Comparison of ENCODE assay signal across 8 cellular contexts in the genomic region with DNA sequence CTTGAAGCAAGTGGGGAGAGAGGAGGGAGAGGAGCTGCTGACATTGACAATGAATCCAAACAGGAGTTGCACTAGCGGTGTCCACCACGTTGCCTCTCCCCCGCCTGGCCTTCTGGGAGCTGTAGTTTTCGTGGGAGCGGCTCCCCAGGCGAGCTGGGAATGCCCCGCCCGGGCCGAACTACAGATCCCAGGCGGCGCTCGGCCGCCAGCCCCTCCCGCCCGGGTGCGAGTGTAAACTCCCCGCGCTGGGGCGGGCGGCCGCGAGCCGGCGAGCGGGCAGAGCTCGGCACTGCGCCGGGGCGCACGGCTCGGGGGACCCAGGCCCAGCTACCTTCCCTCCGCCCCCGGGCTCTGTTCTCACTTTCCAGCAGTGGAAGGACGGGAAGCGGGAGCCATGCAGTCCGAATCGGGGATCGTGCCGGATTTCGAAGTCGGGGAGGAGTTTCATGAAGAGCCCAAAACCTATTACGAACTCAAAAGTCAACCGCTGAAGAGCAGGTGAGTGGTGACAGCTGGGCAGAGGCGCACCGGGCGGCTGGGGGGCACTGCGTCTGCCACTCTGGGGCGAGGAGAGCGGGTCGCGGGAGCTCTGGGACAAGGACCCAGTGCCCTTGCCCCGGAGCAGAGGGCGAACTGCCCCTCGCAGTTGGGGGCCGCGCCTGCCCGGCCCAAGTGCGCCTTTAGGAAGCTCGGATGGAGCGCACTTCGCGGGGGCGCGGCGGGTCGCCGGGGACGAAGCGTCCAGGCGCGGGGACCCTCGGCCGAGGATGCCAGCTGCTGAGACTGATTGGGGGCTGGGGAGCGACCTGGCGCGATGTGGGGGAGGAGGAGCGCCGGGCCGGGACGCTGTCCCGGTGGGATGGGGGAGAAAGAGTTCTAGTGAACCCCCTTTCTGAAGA. TPM values are rescaled to one million over a fixed set of nuclear protein-coding genes. Genes with fewer than 3 reads are reported as not detected.
DNase-seq lines count a peak whose midpoint lies in the region; ATAC-seq, FAIRE-seq and TF ChIP-seq lines count a peak whose summit lies in the region.

Gene MITF, plus strand, starts transcription at position 261 of the 899 bp plus-strand sequence. Its CDS starts 134 bp downstream, at position 395.

- dilution Hi-C loops in endothelial cell of umbilical vein (cut with MboI; ENCODE audit: extremely low pct_ligation_motif_present, low sequenced_read_pairs): no loop called here

- H3K27ac ChIP-seq in A673 (ENCODE audit: low read depth, low read length, poor library complexity, severe bottlenecking) (no peak within 1 kb of the TSS), endothelial cell of umbilical vein (ENCODE audit: insufficient read depth, low read depth, low read length) (no peak within 1 kb of the TSS)

- BruUV-seq in A673 (replicated peaks; lab: Mats Ljungman, UMichigan) (no TSS peak), endothelial cell of umbilical vein (replicated peaks; lab: Mats Ljungman, UMichigan) (no TSS peak)

- H3K9me3 ChIP-seq in A673 (ENCODE audit: low read depth, low read length, poor library complexity, severe bottlenecking) (no peaks in the 10 kb centered on the region), endothelial cell of umbilical vein (replicated peaks; ENCODE audit: control insufficient read depth, insufficient read depth, low read length) (no peaks in the 10 kb centered on the region)

- TF ChIP-seq CTCF in A673 (conservative IDR thresholded peaks at IDR 0.05; ENCODE audit: low read depth, low read length) (no peak), endothelial cell of umbilical vein (IDR thresholded peaks at IDR 0.05; ENCODE audit: extremely low read depth in 1 of 2, insufficient read depth in 1 of 2, low read depth in 1 of 2, low read length in 2 of 2) (no peak)

- H3K4me2 ChIP-seq in endothelial cell of umbilical vein (ENCODE audit: insufficient read depth, low read length): peak within 1 kb of the TSS; percentile 99

- peak; percentile 97 for ATAC-seq in HG02884 (IDR thresholded peaks at IDR 0.05; ENCODE audit: unreplicated experiment)

- H3K36me3 ChIP-seq in A673 (ENCODE audit: insufficient read depth, low read length, poor library complexity, severe bottlenecking) (no peaks in the 10 kb centered on the region), endothelial cell of umbilical vein (ENCODE audit: control insufficient read depth in 2 of 2, extremely low read depth in 1 of 2, insufficient read depth in 2 of 2, low read length in 2 of 2) (no peaks in the 10 kb centered on the region)

- TF ChIP-seq POLR2A in endothelial cell of umbilical vein (IDR thresholded peaks at IDR 0.05; ENCODE audit: low read depth, low read length): peak; percentile 30

- peak within 1 kb of the TSS; percentile 64 for H3K9ac ChIP-seq in endothelial cell of umbilical vein (replicated peaks; ENCODE audit: extremely low read depth, insufficient read depth, low read length)

- H3K4me3 ChIP-seq in A673 (ENCODE audit: low read depth, low read length, poor library complexity, severe bottlenecking) (peak within 1 kb of the TSS; percentile 57), endothelial cell of umbilical vein (replicated peaks in 1 of 3; ENCODE audit: insufficient read depth in 1 of 3, low read depth in 1 of 3, low read length in 3 of 3) (peak within 1 kb of the TSS; percentile 63 to 87 (median 74))

- CTCF ChIA-PET in A673 (lab: Charles Lee): no interaction called here
- CTCF ChIA-PET in endothelial cell of umbilical vein (lab: Charles Lee): interaction anchor here (0.5 to 2.4 kb wide), 18 partner anchors 9 to 446 kb away, joined by 3 to 20 read pairs (median 5); no protein-coding TSS in a partner anchor

- DNase-seq in A673 (ENCODE audit: low spot score): peak; percentile 87
- peak; percentile 60 for DNase-seq in GM18507 (ENCODE audit: extremely low spot score, insufficient read length, low read depth)
- peak; percentile 8 for DNase-seq in NCI-H1694 (lab: John Stamatoyannopoulos, UW)
- peak; percentile 90 for DNase-seq in T1000 (lab: John Stamatoyannopoulos, UW)
- peak; percentile 94 for DNase-seq in endothelial cell of umbilical vein (ENCODE audit: low read depth, low spot score)
- DNase-seq in medulla oblongata (ENCODE audit: extremely low spot score): peak; percentile 98
- peak; percentile 21 to 34 for DNase-seq in stimulated activated CD8-positive, alpha-beta memory T cell treated with anti-CD3 and anti-CD28 coated beads, Interleukin-7, amount 100 ng/mL, for 48 hours (ENCODE audit: extremely low read depth in 1 of 2, low read depth in 1 of 2)

- POLR2A ChIA-PET in A673 (lab: Charles Lee; ENCODE audit: low non-redundant PET): interaction anchor here (0.6 kb wide), 1 partner anchor 11 kb away, joined by 3 read pairs; no protein-coding TSS in a partner anchor
- POLR2A ChIA-PET in endothelial cell of umbilical vein (lab: Charles Lee): interaction anchor here (1.1 to 1.2 kb wide), 2 partner anchors 32 to 116 kb away, joined by 3 to 4 read pairs; no protein-coding TSS in a partner anchor

- no peaks in the 10 kb centered on the region for H3K4me1 ChIP-seq in A673 (ENCODE audit: insufficient read depth, low read length, poor library complexity, severe bottlenecking)
- H3K4me1 ChIP-seq in endothelial cell of umbilical vein (ENCODE audit: control insufficient read depth, extremely low read depth, insufficient read depth, low read length): peaks cover 16% of the 10 kb centered on the region

- FAIRE-seq in GM18507 (lab: Jason Lieb, UNC): peak; percentile 58
- peak; percentile 93 for FAIRE-seq in endothelial cell of umbilical vein (lab: Jason Lieb, UNC)

- no peaks in the 10 kb centered on the region for H3K9me1 ChIP-seq in endothelial cell of umbilical vein (replicated peaks; ENCODE audit: control insufficient read depth, extremely low read depth, insufficient read depth, low read length)

- H3K27me3 ChIP-seq in A673 (replicated peaks; ENCODE audit: insufficient read depth, low read depth, low read length, poor library complexity) (no peaks in the 10 kb centered on the region), endothelial cell of umbilical vein (ENCODE audit: control insufficient read depth in 2 of 2, insufficient read depth in 2 of 2, low read length in 2 of 2) (peaks cover 0 to 6% of the 10 kb centered on the region in 2 experiments)

- no peaks in the 10 kb centered on the region for H4K20me1 ChIP-seq in endothelial cell of umbilical vein (replicated peaks; ENCODE audit: control insufficient read depth, extremely low read depth, insufficient read depth, low read length)

- intact Hi-C loops in A673 (cut with micrococcal nuclease; ENCODE audit: unreplicated experiment) (no loop called here), endothelial cell of umbilical vein (cut with micrococcal nuclease) (loop anchor here (1.0 to 2.0 kb wide), 6 partner anchors 31 to 116 kb away; no protein-coding TSS in a partner anchor)

- peak within 1 kb of the TSS; percentile 93 for H2AFZ ChIP-seq in endothelial cell of umbilical vein (ENCODE audit: low read depth, low read length)

- H3K79me2 ChIP-seq in endothelial cell of umbilical vein (ENCODE audit: control insufficient read depth, insufficient read depth, low read length): no peaks in the 10 kb centered on the region

TF ChIP-seq in endothelial cell of umbilical vein, 7 proteins besides CTCF, POLR2A, EP300 and RAD21:
- TF ChIP-seq EZH2 (IDR thresholded peaks at IDR 0.05; ENCODE audit: borderline replicate concordance, low read depth, low read length, severe bottlenecking): no peak
- TF ChIP-seq FOS (IDR thresholded peaks at IDR 0.05; ENCODE audit: borderline replicate concordance, insufficient read depth, low read length): no peak
- TF ChIP-seq POLR2AphosphoS5 (IDR thresholded peaks at IDR 0.05; ENCODE audit: insufficient read depth, low read depth, low read length): peak; percentile 20
- TF ChIP-seq MYC (IDR thresholded peaks at IDR 0.05; ENCODE audit: low read depth, low read length): peak; percentile 84
- no peak for TF ChIP-seq JUN (IDR thresholded peaks at IDR 0.05; ENCODE audit: borderline replicate concordance, insufficient read depth, insufficient read length, low read depth)
- peak; percentile 40 for TF ChIP-seq MAX (IDR thresholded peaks at IDR 0.05; ENCODE audit: insufficient read depth, insufficient read length)
- TF ChIP-seq GATA2 (IDR thresholded peaks at IDR 0.05; ENCODE audit: insufficient read depth, insufficient read length, low read depth, low read length): no peak

RNA-seq across cellular contexts. Expression of gene MITF, which starts in this region (rescaled TPM):
- 0.44 and 0.52 TPM in 2 replicates for total RNA-seq in A673 (2021)
- 2.5 and 3.9 TPM in 2 replicates for total RNA-seq in endothelial cell of umbilical vein
- polyA plus RNA-seq in endothelial cell of umbilical vein: 1.6 TPM in 2 replicates
- 1.9 and 2.0 TPM in 2 replicates for polyA plus RNA-seq in endothelial cell of umbilical vein (2011; cell fraction: cytosol; rRNA removed)
- 1.9 and 2.6 TPM in 2 replicates for polyA plus RNA-seq in endothelial cell of umbilical vein (2011; cell fraction: nucleus; rRNA removed)
- polyA plus RNA-seq in endothelial cell of umbilical vein (2012): 1.1 and 2.3 TPM in 2 replicates
- polyA minus RNA-seq in endothelial cell of umbilical vein: 4.6 and 4.9 TPM in 2 replicates
- 25.6 TPM for polyA minus RNA-seq in endothelial cell of umbilical vein (2011; cell fraction: cytosol; rRNA and poly(A)+ RNA removed)
- 9.6 and 10.1 TPM in 2 replicates for polyA minus RNA-seq in endothelial cell of umbilical vein (2011; cell fraction: nucleus; rRNA and poly(A)+ RNA removed)

Comparison
In these comparisons a context has a peak if more than half of its experiments do, and no peak if none do; other contexts are left out.
1. Peak in DNase-seq and H3K4me3 ChIP-seq in A673; RNA of the gene not detected or under 1 TPM.
2. DNase-seq: peak in every context shown above with its lines; median percentile 98 in medulla oblongata; 94 in endothelial cell of umbilical vein; 90 in T1000; 87 in A673; 60 in GM18507; 28 in stimulated activated CD8-positive, alpha-beta memory T cell treated with anti-CD3 and anti-CD28 coated beads, Interleukin-7, amount 100 ng/mL, for 48 hours; 8 in NCI-H1694.